ENCODE assay signal across 8 cellular contexts in the genomic region with DNA sequence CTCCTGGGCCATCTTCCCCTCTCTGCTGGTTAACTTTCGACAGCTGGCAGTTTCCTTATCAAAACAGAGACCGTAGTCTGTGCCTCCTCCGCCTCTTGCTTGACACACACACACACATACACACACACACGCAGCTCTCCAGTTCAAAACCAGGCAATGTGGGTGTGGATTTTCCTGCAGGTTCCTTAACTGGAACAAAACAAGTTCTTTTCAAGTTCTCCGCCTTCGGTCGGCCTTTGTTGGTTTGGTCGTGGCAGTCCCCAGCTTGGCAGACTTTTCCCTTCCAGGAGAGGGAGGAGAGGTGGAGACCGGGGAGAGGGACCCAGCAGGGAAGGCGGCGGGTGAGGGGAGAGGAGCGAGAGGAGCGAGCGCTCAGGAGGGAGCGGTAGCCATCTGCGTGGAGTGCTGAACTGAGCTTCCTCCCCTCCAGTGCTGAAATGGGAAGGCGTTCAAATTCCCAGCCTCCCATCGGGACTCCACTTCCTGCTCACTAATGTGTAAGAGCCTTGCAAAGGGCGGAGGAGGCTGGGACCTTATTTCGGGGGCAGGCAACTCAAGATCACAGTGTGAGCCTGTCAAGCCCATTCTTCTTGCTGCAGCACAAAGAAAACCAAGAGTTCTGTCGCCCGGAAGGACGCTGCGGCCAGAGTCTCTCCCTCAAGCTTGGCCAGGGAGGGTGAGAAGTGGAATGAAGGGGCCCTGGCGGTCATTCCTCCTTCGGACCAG.
DNase-seq lines count a peak whose midpoint lies in the region; ATAC-seq and TF ChIP-seq lines count a peak whose summit lies in the region.

No MANE protein-coding gene starts in this region.

- peak overlapping the region; percentile 41 for H2BK5ac ChIP-seq in mesendoderm (ENCODE audit: low read length)

- peak overlapping the region; percentile 83 for H3K9ac ChIP-seq in mesendoderm (ENCODE audit: low read length)

- H3K4me1 ChIP-seq in mesendoderm (ENCODE audit: control insufficient read depth, low read depth, low read length): peaks cover 12% of the 10 kb centered on the region

- peak overlapping the region; percentile 8 for H3K18ac ChIP-seq in mesendoderm (ENCODE audit: low read length)

- WGBS in mesendoderm (ENCODE audit: extremely low coverage, insufficient coverage, low lambda C conversion rate): no CpG with 5 or more reads among the region's 26 CpGs

- no peaks in the 10 kb centered on the region for H3K79me1 ChIP-seq in mesendoderm (ENCODE audit: low read length)

- no peak overlapping the region for H2AK5ac ChIP-seq in mesendoderm (ENCODE audit: low read length)

- no peak overlapping the region for H3K23ac ChIP-seq in mesendoderm (ENCODE audit: low read length)

- no peak overlapping the region for H3K4ac ChIP-seq in mesendoderm (ENCODE audit: low read depth, low read length)

- no peak overlapping the region for H4K5ac ChIP-seq in mesendoderm (ENCODE audit: low read length)

- peak overlapping the region; percentile 91 for H3K56ac ChIP-seq in mesendoderm (ENCODE audit: low read length)

- H3K36me3 ChIP-seq in mesendoderm (ENCODE audit: control insufficient read depth, insufficient read depth, low read length): no peaks in the 10 kb centered on the region

- ATAC-seq in HG02885 (IDR thresholded peaks at IDR 0.05; ENCODE audit: poor library complexity, unreplicated experiment) (peak; percentile 52), GM18520 (IDR thresholded peaks at IDR 0.05; ENCODE audit: unreplicated experiment) (no peak)

- H2BK15ac ChIP-seq in mesendoderm (replicated peaks; ENCODE audit: low read depth): no peak overlapping the region

- TF ChIP-seq CTCF in VCaP (conservative IDR thresholded peaks at IDR 0.05): 0 out of 2 replicates have a peak, but pooled peaks have one; percentile 8

- H4K8ac ChIP-seq in mesendoderm (ENCODE audit: low read depth, low read length): no peak overlapping the region

- peaks cover 2% of the 10 kb centered on the region for H3K79me2 ChIP-seq in mesendoderm (ENCODE audit: control insufficient read depth, insufficient read depth, low read length)

- in situ Hi-C loops in G401 (cut with HindIII; ENCODE audit: low sequenced_read_pairs): no loop called here

- H3K27me3 ChIP-seq in mesendoderm (ENCODE audit: insufficient read depth, low read length, poor library complexity): no peaks in the 10 kb centered on the region

- H3K4me3 ChIP-seq in mesendoderm (ENCODE audit: low read length): peak overlapping the region; percentile 58

- H2BK120ac ChIP-seq in mesendoderm (ENCODE audit: low read depth, low read length): no peak overlapping the region

- H3K27ac ChIP-seq in VCaP (peak overlapping the region; percentile 96), epithelial cell of prostate (peak overlapping the region; percentile 40), mesendoderm (ENCODE audit: low read depth, low read length) (peak overlapping the region; percentile 76)

- peak; percentile 85 for DNase-seq in G401 (ENCODE audit: low spot score)
- DNase-seq in epithelial cell of prostate (ENCODE audit: low read depth, low spot score): no peak
- peak; percentile 95 for DNase-seq in mesendoderm
- peak; percentile 66 for DNase-seq in superior temporal gyrus (ENCODE audit: extremely low spot score)
- DNase-seq in NCI-H748 (lab: John Stamatoyannopoulos, UW; ENCODE audit: unreplicated experiment): no peak

- peak overlapping the region; percentile 80 for H3K4me2 ChIP-seq in mesendoderm (ENCODE audit: low read length)

Comparison
In these comparisons a context has a peak if more than half of its experiments do, and no peak if none do; other contexts are left out.
1. DNase-seq: peak in G401 (single experiment), mesendoderm (single experiment) and superior temporal gyrus (single experiment); none in epithelial cell of prostate (single experiment) and NCI-H748 (single experiment).
2. H3K27ac ChIP-seq: peak in every context shown above with its lines; median percentile 96 in VCaP; 76 in mesendoderm; 40 in epithelial cell of prostate.